In the genomic region with DNA sequence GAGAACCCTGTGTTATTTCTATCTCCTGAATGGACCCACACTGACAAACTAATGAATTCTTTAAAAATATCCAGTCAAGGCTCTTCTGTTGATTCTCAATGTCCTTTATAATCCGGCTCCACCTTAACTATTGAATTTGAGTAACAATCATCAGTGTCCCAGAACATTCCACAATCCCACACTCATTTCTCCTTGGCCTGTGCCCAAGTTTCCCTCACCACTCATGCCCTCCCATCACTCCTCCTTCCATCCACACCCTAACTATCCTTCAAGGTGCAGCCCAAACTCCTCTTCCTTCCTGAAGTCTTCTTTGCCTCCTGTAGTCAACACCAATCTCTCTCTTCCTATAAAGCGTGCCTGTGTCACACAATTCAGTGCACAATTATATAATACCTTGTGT, we compare ENCODE assay signal across 20 cellular contexts.
"Had no signal": no experiment of that assay in that cellular context is flagged by ENCODE, and none has a peak within 500 bp of the region (broad histone marks: within the 10 kb centered on the region; RNA-seq: fewer than 3 reads in every experiment).

No MANE protein-coding gene starts in this region.

- H3K27ac Mint-ChIP-seq: endodermal cell; naive thymus-derived CD4-positive, alpha-beta T cell; nephron progenitor cell; type B pancreatic cell had no signal

- H3K4me3 ChIP-seq: coronary artery, hepatocyte, left ventricle myocardium inferior, lower lobe of right lung, right atrium auricular region, sigmoid colon, stomach had no signal

- H3K4me2 ChIP-seq: hepatocyte had no signal

- H3K4me3 Mint-ChIP-seq: endodermal cell; naive thymus-derived CD4-positive, alpha-beta T cell; nephron progenitor cell; type B pancreatic cell had no signal

- DNase-seq: effector CD4-positive, alpha-beta T cell; endodermal cell; foreskin melanocyte; head of caudate nucleus; kidney glomerular epithelial cell; left ventricle myocardium inferior; lower lobe of right lung; mesendoderm; naive thymus-derived CD4-positive, alpha-beta T cell; nephron progenitor cell; posterior cingulate gyrus; sigmoid colon; stimulated activated CD4-positive, alpha-beta T cell treated with anti-CD3 and anti-CD28 coated beads, Interleukin-12 subunit alpha, Interleukin-12 subunit beta, amount 100 ng/mL, for 4 hours; stimulated activated naive CD4-positive, alpha-beta T cell; stomach; substantia nigra had no signal

- H3K9me3 ChIP-seq: left ventricle myocardium inferior, lower lobe of right lung, right atrium auricular region, sigmoid colon, stomach had no signal

- H3K27ac ChIP-seq: coronary artery, hepatocyte, left ventricle myocardium inferior, lower lobe of right lung, right atrium auricular region, sigmoid colon, stomach had no signal

- H3K36me3 Mint-ChIP-seq: naive thymus-derived CD4-positive, alpha-beta T cell; type B pancreatic cell had no signal

- H3K9me3 Mint-ChIP-seq: endodermal cell, nephron progenitor cell, type B pancreatic cell had no signal

- H3K4me1 ChIP-seq: left ventricle myocardium inferior, lower lobe of right lung, right atrium auricular region, sigmoid colon, stomach had no signal

- H3K79me2 ChIP-seq: hepatocyte had no signal

- H2AFZ ChIP-seq: hepatocyte had no signal

- H3K36me3 ChIP-seq: left ventricle myocardium inferior, lower lobe of right lung, right atrium auricular region, sigmoid colon, stomach had no signal

- H3K4me1 Mint-ChIP-seq: endodermal cell; naive thymus-derived CD4-positive, alpha-beta T cell; nephron progenitor cell had no signal

- H3K27me3 Mint-ChIP-seq: type B pancreatic cell had no signal

- H3K27me3 ChIP-seq: hepatocyte, right atrium auricular region, sigmoid colon, stomach had no signal
